ENCODE assay signal across 11 cellular contexts in the genomic region with DNA sequence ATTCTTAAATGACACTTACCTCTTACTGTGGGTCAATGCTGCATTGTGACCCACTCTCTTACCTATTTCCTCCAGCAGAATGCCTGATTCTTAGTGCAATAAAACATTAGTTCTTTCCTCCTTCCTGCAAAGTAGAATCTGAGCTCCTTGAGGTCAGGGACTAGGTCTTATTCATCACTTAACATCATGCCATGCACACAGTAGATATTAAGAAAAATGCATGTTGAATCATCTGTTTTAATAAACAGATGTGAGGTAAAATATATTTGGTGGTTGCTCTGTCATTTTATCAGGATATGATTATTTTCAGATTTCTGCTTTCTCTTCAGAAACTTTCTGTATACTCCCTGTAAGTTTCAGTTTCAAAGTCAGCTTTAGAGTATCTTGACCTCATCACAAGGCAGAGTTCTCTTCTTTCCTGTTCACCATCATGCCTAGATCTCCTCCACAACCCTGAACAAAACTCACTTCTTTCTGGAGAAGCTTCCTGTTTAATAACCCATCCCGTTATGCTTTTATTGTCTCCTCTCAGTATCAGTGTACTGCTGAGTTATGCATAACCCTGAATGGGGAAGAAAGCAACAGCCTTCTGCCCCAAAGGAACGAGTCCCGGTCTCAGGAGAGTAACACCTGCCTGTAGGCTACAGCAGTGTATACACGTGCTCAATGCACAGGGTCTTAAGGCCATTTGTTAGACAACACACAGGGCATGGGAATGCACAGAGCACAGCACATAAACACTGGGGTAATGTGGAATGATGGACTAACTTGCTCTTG. TPM values are rescaled to one million over a fixed set of nuclear protein-coding genes. Genes with fewer than 3 reads are reported as not detected.
DNase-seq lines count a peak whose midpoint lies in the region; ATAC-seq lines count a peak whose summit lies in the region.
"Had no signal": no experiment of that assay in that cellular context is flagged by ENCODE, and none has a peak within 500 bp of the region (broad histone marks: within the 10 kb centered on the region; RNA-seq: fewer than 3 reads in every experiment).

No MANE protein-coding gene starts in this region.

- peaks cover 3 to 4% of the 10 kb centered on the region in 2 donors for H3K4me1 ChIP-seq in neuronal stem cell (ENCODE audit: control insufficient read depth in 2 of 2, insufficient read depth in 1 of 2, low read depth in 1 of 2, low read length in 2 of 2)

- no peak overlapping the region for H2BK120ac ChIP-seq in neuronal stem cell (ENCODE audit: low read depth, low read length)

- peak overlapping the region; percentile 42 for H3K27ac Mint-ChIP-seq in activated T-helper 1 cell treated with anti-CD3 and anti-CD28 coated beads, Interleukin-12 subunit alpha, Interleukin-12 subunit beta, Interleukin-2, Interleukin-4 antibody, amounts not matched to agents 30 ng/mL and 10 ng/mL and 1 ng/mL, durations not matched to agents 14 hours and 24 hours and 36 hours
- peak overlapping the region; percentile 1 for H3K27ac Mint-ChIP-seq in stimulated activated effector memory CD8-positive, alpha-beta T cell treated with anti-CD3 and anti-CD28 coated beads, Interleukin-12 subunit alpha, Interleukin-12 subunit beta, amount 100 ng/mL, for 72 hours

- WGBS in neuronal stem cell (ENCODE audit: extremely low coverage in 2 of 2, insufficient read length in 2 of 2, insufficient replicate concordance in 1 of 2), 2 donors = no CpG with 5 or more reads among the region's 4 CpGs

- H2BK5ac ChIP-seq in neuronal stem cell (ENCODE audit: low read length) = no peak overlapping the region

- intact Hi-C loops in activated T-helper 1 cell treated with anti-CD3 and anti-CD28 coated beads, Interleukin-12 subunit alpha, Interleukin-12 subunit beta, Interleukin-2, Interleukin-4 antibody, amounts not matched to agents 30 ng/mL and 10 ng/mL and 1 ng/mL, durations not matched to agents 14 hours and 24 hours and 36 hours (cut with micrococcal nuclease) = loop anchor here (1.0 to 2.0 kb wide), 3 partner anchors 31 to 39 kb away; no protein-coding TSS in a partner anchor

- H3K27me3 Mint-ChIP-seq in activated T-helper 1 cell treated with anti-CD3 and anti-CD28 coated beads, Interleukin-12 subunit alpha, Interleukin-12 subunit beta, Interleukin-2, Interleukin-4 antibody, amounts not matched to agents 30 ng/mL and 10 ng/mL and 1 ng/mL, durations not matched to agents 14 hours and 24 hours and 36 hours (ENCODE audit: insufficient read depth) = no peaks in the 10 kb centered on the region

- no peaks in the 10 kb centered on the region for H3K27me3 ChIP-seq in neuronal stem cell (ENCODE audit: control insufficient read depth in 3 of 3, insufficient read depth in 3 of 3, low read depth in 1 of 3, low read length in 3 of 3)

- H3K23ac ChIP-seq in neuronal stem cell (ENCODE audit: low read depth, low read length, poor library complexity) = no peak overlapping the region

- no peak overlapping the region for H3K4me2 ChIP-seq in neuronal stem cell (ENCODE audit: insufficient read depth, low read length, poor library complexity, severe bottlenecking)

- H4K91ac ChIP-seq in neuronal stem cell (ENCODE audit: low read depth, low read length, poor library complexity) = no peak overlapping the region

- H3K36me3 ChIP-seq in neuronal stem cell (replicated peaks in 1 of 2; ENCODE audit: control insufficient read depth in 2 of 2, insufficient read depth in 2 of 2, low read length in 2 of 2) = no peaks in the 10 kb centered on the region

- H3K4me3 Mint-ChIP-seq in activated T-helper 1 cell treated with anti-CD3 and anti-CD28 coated beads, Interleukin-12 subunit alpha, Interleukin-12 subunit beta, Interleukin-2, Interleukin-4 antibody, amounts not matched to agents 30 ng/mL and 10 ng/mL and 1 ng/mL, durations not matched to agents 14 hours and 24 hours and 36 hours = peak overlapping the region; percentile 0
- H3K4me3 Mint-ChIP-seq in stimulated activated effector memory CD8-positive, alpha-beta T cell treated with anti-CD3 and anti-CD28 coated beads, Interleukin-12 subunit alpha, Interleukin-12 subunit beta, amount 100 ng/mL, for 72 hours = no peak overlapping the region

- no peak overlapping the region for H4K8ac ChIP-seq in neuronal stem cell (ENCODE audit: low read depth, low read length)

- no peak overlapping the region for H2AK5ac ChIP-seq in neuronal stem cell (ENCODE audit: low read depth, low read length)

- no peak overlapping the region for H3K27ac ChIP-seq in neuronal stem cell (replicated peaks; ENCODE audit: low read length)

- H3K36me3 Mint-ChIP-seq in activated T-helper 1 cell treated with anti-CD3 and anti-CD28 coated beads, Interleukin-12 subunit alpha, Interleukin-12 subunit beta, Interleukin-2, Interleukin-4 antibody, amounts not matched to agents 30 ng/mL and 10 ng/mL and 1 ng/mL, durations not matched to agents 14 hours and 24 hours and 36 hours (ENCODE audit: low read depth) = peaks cover 3% of the 10 kb centered on the region
- no peaks in the 10 kb centered on the region for H3K36me3 Mint-ChIP-seq in stimulated activated effector memory CD8-positive, alpha-beta T cell treated with anti-CD3 and anti-CD28 coated beads, Interleukin-12 subunit alpha, Interleukin-12 subunit beta, amount 100 ng/mL, for 72 hours

- no peaks in the 10 kb centered on the region for H3K79me1 ChIP-seq in neuronal stem cell (ENCODE audit: low read depth, low read length)

- H2AFZ ChIP-seq in neuronal stem cell (ENCODE audit: low read length) = no peak overlapping the region

- H3K18ac ChIP-seq in neuronal stem cell (ENCODE audit: low read length) = no peak overlapping the region

- H3K4ac ChIP-seq in neuronal stem cell (ENCODE audit: low read length) = no peak overlapping the region

- no peaks in the 10 kb centered on the region for H3K9me3 Mint-ChIP-seq in activated T-helper 1 cell treated with anti-CD3 and anti-CD28 coated beads, Interleukin-12 subunit alpha, Interleukin-12 subunit beta, Interleukin-2, Interleukin-4 antibody, amounts not matched to agents 30 ng/mL and 10 ng/mL and 1 ng/mL, durations not matched to agents 14 hours and 24 hours and 36 hours
- H3K9me3 Mint-ChIP-seq in stimulated activated effector memory CD8-positive, alpha-beta T cell treated with anti-CD3 and anti-CD28 coated beads, Interleukin-12 subunit alpha, Interleukin-12 subunit beta, amount 100 ng/mL, for 72 hours = no peaks in the 10 kb centered on the region

- peaks cover 46% of the 10 kb centered on the region for H3K4me1 Mint-ChIP-seq in activated T-helper 1 cell treated with anti-CD3 and anti-CD28 coated beads, Interleukin-12 subunit alpha, Interleukin-12 subunit beta, Interleukin-2, Interleukin-4 antibody, amounts not matched to agents 30 ng/mL and 10 ng/mL and 1 ng/mL, durations not matched to agents 14 hours and 24 hours and 36 hours (ENCODE audit: low read depth)
- H3K4me1 Mint-ChIP-seq in stimulated activated effector memory CD8-positive, alpha-beta T cell treated with anti-CD3 and anti-CD28 coated beads, Interleukin-12 subunit alpha, Interleukin-12 subunit beta, amount 100 ng/mL, for 72 hours = peaks cover 20% of the 10 kb centered on the region

- H3K4me3 ChIP-seq in neuronal stem cell (ENCODE audit: low read length in 2 of 2) = no peak overlapping the region

- DNase-seq in DMS53 (lab: John Stamatoyannopoulos, UW) (peak; percentile 41), DMS53 treated with DMSO at 0.1 percent for 48 hours (lab: John Stamatoyannopoulos, UW; ENCODE audit: unreplicated experiment) (no peak), neuronal stem cell (ENCODE audit: low spot score) (no peak), NCI-H226 (no peak)
- DNase-seq in activated T-helper 1 cell treated with anti-CD3 and anti-CD28 coated beads, Interleukin-12 subunit alpha, Interleukin-12 subunit beta, Interleukin-2, Interleukin-4 antibody, amounts not matched to agents 30 ng/mL and 10 ng/mL and 1 ng/mL, durations not matched to agents 14 hours and 24 hours and 36 hours (ENCODE audit: low spot score) = no peak
- DNase-seq in stimulated activated effector memory CD8-positive, alpha-beta T cell treated with anti-CD3 and anti-CD28 coated beads, Interleukin-12 subunit alpha, Interleukin-12 subunit beta, amount 100 ng/mL, for 72 hours (ENCODE audit: low spot score in 2 of 2) = peak in 1 of 2 donors; percentile 53
- DNase-seq in stimulated activated CD4-positive, alpha-beta T cell treated with anti-CD3 and anti-CD28 coated beads, Interleukin-1b, Interleukin-23, amount 100 ng/mL, for 48 hours = no peak
- DNase-seq: left ventricle myocardium superior; stimulated activated CD4-positive, alpha-beta T cell treated with anti-CD3 and anti-CD28 coated beads, Interleukin-2, amount 100 ng/mL, for 24 hours had no signal

- H3K14ac ChIP-seq in neuronal stem cell (ENCODE audit: low read length) = no peak overlapping the region

- H2BK12ac ChIP-seq in neuronal stem cell (ENCODE audit: low read length) = no peak overlapping the region

- peak; percentile 85 for ATAC-seq in HG02870 (IDR thresholded peaks at IDR 0.05; ENCODE audit: unreplicated experiment)
- peak; percentile 80 for ATAC-seq in stimulated activated effector memory CD8-positive, alpha-beta T cell treated with anti-CD3 and anti-CD28 coated beads, Interleukin-12 subunit alpha, Interleukin-12 subunit beta, amount 100 ng/mL, for 72 hours
- ATAC-seq: left ventricle myocardium superior had no signal

- no peaks in the 10 kb centered on the region for H3K9me3 ChIP-seq in neuronal stem cell (replicated peaks in 1 of 2; ENCODE audit: control insufficient read depth in 2 of 2, insufficient read depth in 1 of 2, low read depth in 1 of 2, low read length in 2 of 2)

- H3K9ac ChIP-seq in neuronal stem cell (ENCODE audit: low read depth, low read length, poor library complexity) = no peak overlapping the region

- no peak overlapping the region for H2BK15ac ChIP-seq in neuronal stem cell (ENCODE audit: low read length)

RNA-seq across cellular contexts. Expression of a gene that starts 30.3 kb away (rescaled TPM):
- total RNA-seq in activated T-helper 1 cell treated with anti-CD3 and anti-CD28 coated beads, Interleukin-12 subunit alpha, Interleukin-12 subunit beta, Interleukin-2, Interleukin-4 antibody, amounts not matched to agents 30 ng/mL and 10 ng/mL and 1 ng/mL, durations not matched to agents 14 hours and 24 hours and 36 hours = 138 and 142 TPM in 2 replicates
- 75.6 TPM for polyA plus RNA-seq in neuronal stem cell (2013, experiment 1 of 2)
- 76.4 TPM for polyA plus RNA-seq in neuronal stem cell (2013, experiment 2 of 2)

RNA-seq across cellular contexts. Expression of a gene that starts 35.0 kb away (rescaled TPM):
- 0.47 and 0.86 TPM in 2 replicates for total RNA-seq in activated T-helper 1 cell treated with anti-CD3 and anti-CD28 coated beads, Interleukin-12 subunit alpha, Interleukin-12 subunit beta, Interleukin-2, Interleukin-4 antibody, amounts not matched to agents 30 ng/mL and 10 ng/mL and 1 ng/mL, durations not matched to agents 14 hours and 24 hours and 36 hours
- 0.11 TPM for polyA plus RNA-seq in neuronal stem cell (2013, experiment 1 of 2)
- 0.18 TPM for polyA plus RNA-seq in neuronal stem cell (2013, experiment 2 of 2)
- total RNA-seq: endothelial cell of umbilical vein had no signal
- polyA plus RNA-seq: endothelial cell of umbilical vein had no signal

RNA-seq across cellular contexts. Expression of a gene that starts 53.7 kb away (rescaled TPM):
- 31.4 and 35.1 TPM in 2 replicates for total RNA-seq in activated T-helper 1 cell treated with anti-CD3 and anti-CD28 coated beads, Interleukin-12 subunit alpha, Interleukin-12 subunit beta, Interleukin-2, Interleukin-4 antibody, amounts not matched to agents 30 ng/mL and 10 ng/mL and 1 ng/mL, durations not matched to agents 14 hours and 24 hours and 36 hours
- 26.2 TPM for polyA plus RNA-seq in neuronal stem cell (2013, experiment 1 of 2)
- 25.2 TPM for polyA plus RNA-seq in neuronal stem cell (2013, experiment 2 of 2)
- total RNA-seq: endothelial cell of umbilical vein had no signal
- polyA plus RNA-seq: endothelial cell of umbilical vein had no signal
